ENCODE assay signal across 31 cellular contexts in genomic region chr12:128338344-128338743, GRCh38.
A peak's percentile ranks its signal among the peaks of the same experiment; 100 is the strongest.
DNase-seq lines count a peak whose midpoint lies in the region; ATAC-seq, FAIRE-seq and TF ChIP-seq lines count a peak whose summit lies in the region.
"Had no signal": no experiment of that assay in that cellular context is flagged by ENCODE, and none has a peak within 500 bp of the region (broad histone marks: within the 10 kb centered on the region; RNA-seq: fewer than 3 reads in every experiment).

No MANE protein-coding gene starts in this region.

- peak overlapping the region; percentile 71 for H4K91ac ChIP-seq in H1 (replicated peaks; ENCODE audit: insufficient read length, low read length)

- no peaks in the 10 kb centered on the region for H3K27me3 Mint-ChIP-seq in nephron (ENCODE audit: low read depth)
- peaks cover 35% of the 10 kb centered on the region for H3K27me3 Mint-ChIP-seq in type B pancreatic cell

- no peak overlapping the region for H4K8ac ChIP-seq in H1 (ENCODE audit: extremely low read depth, insufficient read depth, low read length)

- no peak overlapping the region for H4K5ac ChIP-seq in H1 (ENCODE audit: insufficient read length, low read depth, low read length)

- no peak for ATAC-seq in HG02884 (IDR thresholded peaks at IDR 0.05; ENCODE audit: unreplicated experiment)
- ATAC-seq in HG02840 (IDR thresholded peaks at IDR 0.05; ENCODE audit: low FRiP score, unreplicated experiment), result no peak
- ATAC-seq: gastroesophageal sphincter; naive thymus-derived CD8-positive, alpha-beta T cell had no signal

- H3K4me1 ChIP-seq in HUES64 (ENCODE audit: insufficient read depth, low read length) (peaks cover 47% of the 10 kb centered on the region), H1 (replicated peaks in 1 of 4; ENCODE audit: control insufficient read depth in 3 of 4, insufficient read depth in 4 of 4, low read length in 3 of 4) (peaks cover 6 to 19% (median 14%) of the 10 kb centered on the region in 4 experiments)
- H3K4me1 ChIP-seq: HAP-1, parathyroid adenoma, SJSA1, spleen, stomach, tibial artery had no signal

- TF ChIP-seq RAD21 in H1 (IDR thresholded peaks at IDR 0.05 in 1 of 2, conservative IDR thresholded peaks at IDR 0.05 in 1 of 2; ENCODE audit: low read depth in 2 of 2, low read length in 2 of 2), result no peak

- no peak overlapping the region for H3K14ac ChIP-seq in H1 (ENCODE audit: insufficient read length)

- H3K9ac ChIP-seq in HUES64 (ENCODE audit: low read depth, low read length) (peak overlapping the region; percentile 21; the same call in 1 of the 2 replicates), H1 (replicated peaks in 1 of 4; ENCODE audit: extremely low read depth in 1 of 4, low read depth in 3 of 4, low read length in 3 of 4) (no peak overlapping the region; a peak in 1 of 7 replicates)
- H3K9ac ChIP-seq: BLaER1, parathyroid adenoma had no signal

- no peak for TF ChIP-seq EP300 in H1 (IDR thresholded peaks at IDR 0.05; ENCODE audit: borderline replicate concordance in 1 of 2, low read depth in 2 of 2, low read length in 2 of 2)

- H3K4me3 ChIP-seq in HUES64 (ENCODE audit: low read length) (peak overlapping the region; percentile 29), H1 (ENCODE audit: extremely low read depth in 1 of 4, insufficient read depth in 2 of 4, low read depth in 3 of 4, low read length in 4 of 4) (peak overlapping the region in 1 of 4 experiments; percentile 41; a peak in 1 of 8 replicates)
- H3K4me3 ChIP-seq: BLaER1, gastroesophageal sphincter, HAP-1, SJSA1, spleen, stomach, tibial artery had no signal

- H3K18ac ChIP-seq in H1 (ENCODE audit: extremely low read depth, low read length), result peak overlapping the region; percentile 79

- H3K36me3 ChIP-seq in HUES64 (ENCODE audit: insufficient read depth, low read length) (no peaks in the 10 kb centered on the region), H1 (ENCODE audit: control insufficient read depth in 2 of 4, insufficient read depth in 4 of 4, low read length in 3 of 4) (no peaks in the 10 kb centered on the region)
- H3K36me3 ChIP-seq: BLaER1, brain microvascular endothelial cell, gastroesophageal sphincter, HAP-1, SJSA1, spleen, stomach, tibial artery had no signal

- H2BK12ac ChIP-seq in H1 (ENCODE audit: low read depth, low read length), result peak overlapping the region; percentile 51

- TF ChIP-seq CTCF in H1 (IDR thresholded peaks at IDR 0.05; ENCODE audit: control extremely low read depth in 1 of 3, insufficient read depth in 1 of 3, low read depth in 1 of 3, low read length in 3 of 3) (no peak), nephron (IDR thresholded peaks at IDR 0.05; ENCODE audit: unreplicated experiment in 3 of 3) (no peak), type B pancreatic cell (conservative IDR thresholded peaks at IDR 0.05) (no peak)

- FAIRE-seq in H1 (lab: Jason Lieb, UNC), result no peak
- FAIRE-seq: endothelial cell of umbilical vein, GM12892 had no signal

- H2AFZ ChIP-seq in H1 (ENCODE audit: low read length), result no peak overlapping the region
- H2AFZ ChIP-seq: parathyroid adenoma had no signal

- H3K36me3 Mint-ChIP-seq in nephron (ENCODE audit: low read depth) (no peaks in the 10 kb centered on the region), type B pancreatic cell (no peaks in the 10 kb centered on the region)

- peak overlapping the region; percentile 8 for H2BK120ac ChIP-seq in H1 (replicated peaks; ENCODE audit: low read depth, low read length)

- H2BK5ac ChIP-seq in H1 (ENCODE audit: low read depth, low read length), result peak overlapping the region; percentile 83; the same call in 1 of the 2 replicates

- H3K9me3 Mint-ChIP-seq in nephron, result no peaks in the 10 kb centered on the region
- no peaks in the 10 kb centered on the region for H3K9me3 Mint-ChIP-seq in type B pancreatic cell

- 0 out of 4 replicates have a peak, but pooled peaks cover 0 to 3% of the 10 kb centered on the region in 2 experiments for H3K79me2 ChIP-seq in H1 (ENCODE audit: control insufficient read depth in 1 of 2, insufficient read depth in 2 of 2, low read length in 2 of 2)
- H3K79me2 ChIP-seq: parathyroid adenoma had no signal

- H2BK15ac ChIP-seq in H1 (ENCODE audit: low read length), result no peak overlapping the region

- peak overlapping the region; percentile 10 for H3K4ac ChIP-seq in H1 (replicated peaks; ENCODE audit: insufficient read length, low read depth, low read length)

- POLR2A ChIA-PET in H1 (lab: Charles Lee; ENCODE audit: partially characterized antibody), result interaction anchor here (0.6 to 1.2 kb wide), 3 partner anchors 25 to 1619 kb away, joined by 3 to 4 read pairs (median 3); no protein-coding TSS in a partner anchor

- H3K9me3 ChIP-seq in HUES64 (ENCODE audit: insufficient read depth, low read depth, low read length) (no peaks in the 10 kb centered on the region), H1 (ENCODE audit: insufficient read depth in 2 of 2, low read depth in 1 of 2, low read length in 1 of 2) (no peaks in the 10 kb centered on the region)
- H3K9me3 ChIP-seq: HAP-1, tibial artery had no signal

- H2BK20ac ChIP-seq in H1 (ENCODE audit: low read length), result peak overlapping the region; percentile 62; the same call in 1 of the 2 replicates

- no peaks in the 10 kb centered on the region for H3K79me1 ChIP-seq in H1 (ENCODE audit: low read depth, low read length)

- H3K56ac ChIP-seq in H1 (replicated peaks; ENCODE audit: insufficient read length, low read depth, low read length), result no peak overlapping the region

- no peak for DNase-seq in H1 (ENCODE audit: low read depth in 1 of 2, low spot score in 2 of 2)
- DNase-seq in type B pancreatic cell (ENCODE audit: extremely low spot score, unreplicated experiment), result no peak
- DNase-seq in activated CD4-positive, alpha-beta T cell treated with anti-CD3 and anti-CD28 coated beads for 1 hour, result no peak
- DNase-seq: activated CD4-positive, alpha-beta T cell treated with anti-CD3 and anti-CD28 coated beads for 48 hours; activated naive CD4-positive, alpha-beta T cell treated with anti-CD3 and anti-CD28 coated beads, Interleukin-2, amount 50 U/mL, for 16 hours; brain microvascular endothelial cell; DMS153; dorsolateral prefrontal cortex; hippocampal formation; naive thymus-derived CD8-positive, alpha-beta T cell; NCI-H187; NCI-H510A; RPMI8226; spleen; stimulated activated CD4-positive, alpha-beta T cell treated with anti-CD3 and anti-CD28 coated beads, Interleukin-2, amount 100 ng/mL, for 48 hours; stomach; T1000; tibial artery had no signal

- peaks cover 45% of the 10 kb centered on the region for H3K4me1 Mint-ChIP-seq in nephron
- H3K4me1 Mint-ChIP-seq in type B pancreatic cell (ENCODE audit: unreplicated experiment), result peaks cover 44% of the 10 kb centered on the region
- H3K4me1 Mint-ChIP-seq: naive thymus-derived CD8-positive, alpha-beta T cell had no signal

- peaks cover 0 to 4% of the 10 kb centered on the region in 2 experiments for H4K20me1 ChIP-seq in H1 (replicated peaks in 1 of 2; ENCODE audit: control insufficient read depth in 1 of 2, insufficient read depth in 2 of 2, low read length in 2 of 2)
- H4K20me1 ChIP-seq: BLaER1 had no signal

- H3K27ac ChIP-seq in HUES64 (ENCODE audit: low read depth, low read length), result peak overlapping the region; percentile 62
- no peak overlapping the region for H3K27ac ChIP-seq in H1 (ENCODE audit: low read depth, low read length)
- H3K27ac ChIP-seq: BLaER1, brain microvascular endothelial cell, parathyroid adenoma, SJSA1, spleen, stomach, tibial artery, VCaP had no signal

- no peak for TF ChIP-seq POLR2A in H1 (IDR thresholded peaks at IDR 0.05; ENCODE audit: control extremely low read depth in 1 of 2, low read depth in 2 of 2, low read length in 2 of 2)

- no peak overlapping the region for H3K23ac ChIP-seq in H1 (ENCODE audit: insufficient read length)

- peak overlapping the region; percentile 44; the same call in 1 of the 2 replicates for H2AK5ac ChIP-seq in H1 (ENCODE audit: low read depth, low read length)

- peak overlapping the region; percentile 62 to 77 for H3K4me2 ChIP-seq in H1 (ENCODE audit: insufficient read depth in 1 of 2, low read depth in 2 of 2, low read length in 2 of 2)

- H3K4me3 Mint-ChIP-seq in nephron (peak overlapping the region; percentile 74 to 81 (median 76)), type B pancreatic cell (peak overlapping the region; percentile 78)
- H3K4me3 Mint-ChIP-seq: naive thymus-derived CD8-positive, alpha-beta T cell had no signal

- 24% methylated on average over 6 of the region's 6 CpGs for WGBS in HUES64
- WGBS in H1 (ENCODE audit: extremely low coverage in 1 of 2, insufficient coverage in 1 of 2, insufficient read length in 1 of 2, insufficient replicate concordance in 2 of 2, low coverage in 1 of 2, low lambda C conversion rate in 2 of 2, missing lambda C conversion rate in 1 of 2), 2 experiments, result 43% methylated on average over 6 of the region's 6 CpGs; no CpG with 5 or more reads in 1 of the 2 experiments

- CTCF ChIA-PET in H1 (lab: Charles Lee; ENCODE audit: partially characterized antibody), result interaction anchor here (0.6 to 1.6 kb wide), 6 partner anchors 24 to 151 kb away, joined by 3 to 6 read pairs (median 4); no protein-coding TSS in a partner anchor

- H3K23me2 ChIP-seq in H1 (ENCODE audit: low read depth, low read length), result peaks cover 7% of the 10 kb centered on the region; the same call in 1 of the 2 replicates

- H3K27me3 ChIP-seq in HUES64 (ENCODE audit: insufficient read depth, low read length) (peaks cover 5% of the 10 kb centered on the region; the same call in 1 of the 2 replicates), H1 (replicated peaks in 1 of 4; ENCODE audit: control insufficient read depth in 3 of 4, extremely low read depth in 1 of 4, insufficient read depth in 3 of 4, low read length in 3 of 4) (peaks cover 0 to 9% (median 4%) of the 10 kb centered on the region in 4 experiments; a peak in 4 of 7 replicates)
- H3K27me3 ChIP-seq: BLaER1, brain microvascular endothelial cell, SJSA1, tibial artery had no signal

- peak overlapping the region; percentile 91 to 94 (median 92) for H3K27ac Mint-ChIP-seq in nephron
- H3K27ac Mint-ChIP-seq in type B pancreatic cell, result peak overlapping the region; percentile 68
- H3K27ac Mint-ChIP-seq: activated T-helper 2 cell treated with anti-CD3 and anti-CD28 coated beads, Interferon-gamma antibody, Interleukin-2, Interleukin-4, amounts not matched to agents 10 μg/mL and 5 μg/mL and 100 μg/mL, durations not matched to agents 14 hours and 24 hours and 36 hours; naive thymus-derived CD8-positive, alpha-beta T cell had no signal

TF ChIP-seq in H1, 55 proteins besides CTCF, POLR2A, EP300 and RAD21 (continues in another document):
- TF ChIP-seq RBBP5 (IDR thresholded peaks at IDR 0.05; ENCODE audit: borderline replicate concordance, low read depth, low read length) (no peak), ZNF274 (IDR thresholded peaks at IDR 0.05; ENCODE audit: borderline replicate concordance, extremely low read depth, low read length) (no peak), SP2 (IDR thresholded peaks at IDR 0.05; ENCODE audit: low read length) (no peak), E2F6 (IDR thresholded peaks at IDR 0.05) (peak; percentile 34; the same call in 1 of the 2 replicates)
